ENCODE assay signal across 7 cellular contexts in the genomic region with DNA sequence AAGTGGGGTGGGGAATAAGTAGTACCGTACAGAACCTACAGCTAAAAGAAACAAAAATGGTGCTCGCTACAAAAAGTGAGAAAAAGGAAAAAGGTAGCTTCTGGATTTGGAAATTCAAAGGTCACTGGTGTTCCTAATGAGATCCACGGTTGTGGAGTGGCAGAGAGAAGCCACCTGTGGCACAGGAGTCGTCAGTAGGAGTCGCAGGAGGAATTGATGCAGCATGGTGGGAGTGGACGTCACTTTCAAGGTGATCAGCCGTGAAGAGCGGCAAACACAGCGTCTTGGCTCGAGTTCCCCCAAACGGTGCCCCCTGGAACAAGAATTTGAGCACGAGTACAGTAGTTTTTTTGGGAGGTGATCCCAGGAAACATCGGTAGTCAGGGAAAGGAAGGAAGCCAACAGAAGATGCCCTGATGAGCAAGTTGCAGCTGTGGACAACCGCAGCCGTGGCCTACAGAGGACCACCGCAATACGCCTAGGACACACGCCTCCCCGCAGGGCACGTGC. TPM values are rescaled to one million over a fixed set of nuclear protein-coding genes. Genes with fewer than 3 reads are reported as not detected.
DNase-seq lines count a peak whose midpoint lies in the region; ATAC-seq, FAIRE-seq and TF ChIP-seq lines count a peak whose summit lies in the region.

No MANE protein-coding gene starts in this region.

- peak overlapping the region; percentile 99 for H2AFZ ChIP-seq in GM23338
- no peak overlapping the region for H2AFZ ChIP-seq in neural cell (ENCODE audit: low read depth, low read length)

- no peak for FAIRE-seq in D721Med (lab: Jason Lieb, UNC)

- peak overlapping the region; percentile 90 for H3K4me3 Mint-ChIP-seq in GM23338

- peaks cover 23% of the 10 kb centered on the region for H3K27me3 Mint-ChIP-seq in GM23338 (ENCODE audit: insufficient read depth, low read depth, poor library complexity)

- no peak overlapping the region for H3K27ac ChIP-seq in GM23338 (ENCODE audit: low read depth)
- H3K27ac ChIP-seq in SJCRH30 = no peak overlapping the region
- H3K27ac ChIP-seq in neural cell (ENCODE audit: low read length) = peak overlapping the region; percentile 76

- peak overlapping the region; percentile 91 for H3K4me3 ChIP-seq in GM23338
- peak overlapping the region; percentile 96 for H3K4me3 ChIP-seq in SJCRH30
- peak overlapping the region; percentile 83 for H3K4me3 ChIP-seq in choroid plexus epithelial cell (ENCODE audit: low read depth, low read length)
- H3K4me3 ChIP-seq in neural cell (ENCODE audit: low read length) = peak overlapping the region; percentile 94

- no peaks in the 10 kb centered on the region for H3K9me3 Mint-ChIP-seq in GM23338

- peaks cover 14% of the 10 kb centered on the region for H3K4me1 Mint-ChIP-seq in GM23338

- H3K36me3 Mint-ChIP-seq in GM23338 (ENCODE audit: low read depth) = peaks cover 9% of the 10 kb centered on the region

- TF ChIP-seq RAD21 in neural cell (conservative IDR thresholded peaks at IDR 0.05) = no peak

- H3K79me2 ChIP-seq in GM23338 (replicated peaks; ENCODE audit: insufficient read depth) = peaks cover 24% of the 10 kb centered on the region
- peaks cover 27% of the 10 kb centered on the region for H3K79me2 ChIP-seq in neural cell (replicated peaks; ENCODE audit: insufficient read depth, low read length)

- H3K9me2 ChIP-seq in GM23338 (ENCODE audit: insufficient read depth) = no peaks in the 10 kb centered on the region
- no peaks in the 10 kb centered on the region for H3K9me2 ChIP-seq in neural cell (ENCODE audit: insufficient read depth, low read length)

- ATAC-seq in GM23338 (peak; percentile 2; the same call in 2 of the 3 replicates), GM21390 (IDR thresholded peaks at IDR 0.05; ENCODE audit: unreplicated experiment) (no peak)

- H3K9me3 ChIP-seq in SJCRH30 (replicated peaks) (no peaks in the 10 kb centered on the region), neural cell (ENCODE audit: low read length) (no peaks in the 10 kb centered on the region)

- H4K20me1 ChIP-seq in GM23338 (replicated peaks; ENCODE audit: insufficient read depth) = peaks cover 8% of the 10 kb centered on the region; the same call in 1 of the 2 replicates
- H4K20me1 ChIP-seq in neural cell (ENCODE audit: insufficient read depth) = no peaks in the 10 kb centered on the region

- no peak for TF ChIP-seq EP300 in neural cell (conservative IDR thresholded peaks at IDR 0.05; ENCODE audit: poor library complexity, severe bottlenecking)

- H3K36me3 ChIP-seq in GM23338 (ENCODE audit: insufficient read depth) (no peaks in the 10 kb centered on the region), SJCRH30 (peaks cover 3% of the 10 kb centered on the region; the same call in 1 of the 2 replicates), neural cell (ENCODE audit: insufficient read depth, low read length) (peaks cover 3% of the 10 kb centered on the region)

- H3F3A ChIP-seq in GM23338 (replicated peaks; ENCODE audit: low read depth) (peaks cover 8% of the 10 kb centered on the region), neural cell (ENCODE audit: insufficient read depth, low read length, poor library complexity, severe bottlenecking) (peaks cover 4% of the 10 kb centered on the region)

- H3K4me1 ChIP-seq in GM23338 (ENCODE audit: insufficient read depth) (peaks cover 6% of the 10 kb centered on the region), SJCRH30 (0 out of 2 replicates have a peak, but pooled peaks cover 4% of the 10 kb centered on the region)

- TF ChIP-seq CTCF in GM23338 (conservative IDR thresholded peaks at IDR 0.05; ENCODE audit: low read depth in 2 of 2) (peak in 1 of 2 experiments; percentile 20; a peak in 1 of 4 replicates), choroid plexus epithelial cell (conservative IDR thresholded peaks at IDR 0.05; ENCODE audit: low read depth, low read length) (peak; percentile 19), neural cell (IDR thresholded peaks at IDR 0.05; ENCODE audit: poor library complexity, severe bottlenecking) (no peak), D721Med (IDR thresholded peaks at IDR 0.05; ENCODE audit: insufficient read depth, missing control alignments) (no peak)

- H3K4me2 ChIP-seq in GM23338 (peak overlapping the region; percentile 98), neural cell (ENCODE audit: low read length) (peak overlapping the region; percentile 94)

- H3K27ac Mint-ChIP-seq in GM23338 = no peak overlapping the region

- peak overlapping the region; percentile 73 for H3K9ac ChIP-seq in neural cell (ENCODE audit: low read length)

- DNase-seq in GM23338 (ENCODE audit: low spot score) (peak; percentile 36), SJCRH30 (no peak), choroid plexus epithelial cell (ENCODE audit: low read depth) (no peak), NCI-H1694 treated with DMSO at 0.1 percent for 48 hours (lab: John Stamatoyannopoulos, UW) (no peak), D721Med (ENCODE audit: insufficient read length, low spot score) (no peak)

- peaks cover 26% of the 10 kb centered on the region for H3K27me3 ChIP-seq in GM23338 (ENCODE audit: insufficient read depth)
- H3K27me3 ChIP-seq in SJCRH30 = no peaks in the 10 kb centered on the region
- H3K27me3 ChIP-seq in neural cell (ENCODE audit: insufficient read depth, low read depth, low read length) = no peaks in the 10 kb centered on the region

TF ChIP-seq in GM23338, 12 proteins besides CTCF, POLR2A, EP300 and RAD21 (continues in another document):
- TF ChIP-seq CREB1 (CRISPR knock-in tag; IDR thresholded peaks at IDR 0.05; ENCODE audit: low read depth) = no peak
- no peak for TF ChIP-seq ZNF114 (CRISPR knock-in tag; IDR thresholded peaks at IDR 0.05)

TF ChIP-seq in neural cell, 6 proteins besides CTCF, POLR2A, EP300 and RAD21:
- TF ChIP-seq POLR2AphosphoS5 (IDR thresholded peaks at IDR 0.05) (no peak), TAF1 (IDR thresholded peaks at IDR 0.05; ENCODE audit: low read depth) (no peak), SMC3 (conservative IDR thresholded peaks at IDR 0.05; ENCODE audit: poor library complexity) (no peak)
- TF ChIP-seq, protein P1, sequence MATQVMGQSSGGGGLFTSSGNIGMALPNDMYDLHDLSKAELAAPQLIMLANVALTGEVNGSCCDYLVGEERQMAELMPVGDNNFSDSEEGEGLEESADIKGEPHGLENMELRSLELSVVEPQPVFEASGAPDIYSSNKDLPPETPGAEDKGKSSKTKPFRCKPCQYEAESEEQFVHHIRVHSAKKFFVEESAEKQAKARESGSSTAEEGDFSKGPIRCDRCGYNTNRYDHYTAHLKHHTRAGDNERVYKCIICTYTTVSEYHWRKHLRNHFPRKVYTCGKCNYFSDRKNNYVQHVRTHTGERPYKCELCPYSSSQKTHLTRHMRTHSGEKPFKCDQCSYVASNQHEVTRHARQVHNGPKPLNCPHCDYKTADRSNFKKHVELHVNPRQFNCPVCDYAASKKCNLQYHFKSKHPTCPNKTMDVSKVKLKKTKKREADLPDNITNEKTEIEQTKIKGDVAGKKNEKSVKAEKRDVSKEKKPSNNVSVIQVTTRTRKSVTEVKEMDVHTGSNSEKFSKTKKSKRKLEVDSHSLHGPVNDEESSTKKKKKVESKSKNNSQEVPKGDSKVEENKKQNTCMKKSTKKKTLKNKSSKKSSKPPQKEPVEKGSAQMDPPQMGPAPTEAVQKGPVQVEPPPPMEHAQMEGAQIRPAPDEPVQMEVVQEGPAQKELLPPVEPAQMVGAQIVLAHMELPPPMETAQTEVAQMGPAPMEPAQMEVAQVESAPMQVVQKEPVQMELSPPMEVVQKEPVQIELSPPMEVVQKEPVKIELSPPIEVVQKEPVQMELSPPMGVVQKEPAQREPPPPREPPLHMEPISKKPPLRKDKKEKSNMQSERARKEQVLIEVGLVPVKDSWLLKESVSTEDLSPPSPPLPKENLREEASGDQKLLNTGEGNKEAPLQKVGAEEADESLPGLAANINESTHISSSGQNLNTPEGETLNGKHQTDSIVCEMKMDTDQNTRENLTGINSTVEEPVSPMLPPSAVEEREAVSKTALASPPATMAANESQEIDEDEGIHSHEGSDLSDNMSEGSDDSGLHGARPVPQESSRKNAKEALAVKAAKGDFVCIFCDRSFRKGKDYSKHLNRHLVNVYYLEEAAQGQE (IDR thresholded peaks at IDR 0.05; ENCODE audit: borderline replicate concordance) = no peak

RNA-seq across cellular contexts. Expression of a gene that starts 1.4 kb away (rescaled TPM):
- 34.6 and 43.9 TPM in 2 replicates for total RNA-seq in GM23338 (2014; rRNA removed; shearing (Covaris generic))
- 10.1 and 10.4 TPM in 2 replicates for polyA plus RNA-seq in GM23338 (2016; fragmentation: Nextera tagmentation; extraction: Ambion mirVana)
- 78.4 and 81.6 TPM in 2 replicates for total RNA-seq in SJCRH30 (2014; rRNA removed; shearing (Covaris generic))
- 48.2 and 53.8 TPM in 2 replicates for polyA plus RNA-seq in neural cell
- polyA minus RNA-seq in neural cell = 69.1 and 82.9 TPM in 2 replicates

RNA-seq across cellular contexts. Expression of a gene that starts 47.1 kb away (rescaled TPM):
- total RNA-seq in GM23338 (2014; rRNA removed; shearing (Covaris generic)) = 4.9 and 8.6 TPM in 2 replicates
- polyA plus RNA-seq in GM23338 (2016; fragmentation: Nextera tagmentation; extraction: Ambion mirVana) = 0.54 and 1.1 TPM in 2 replicates
- total RNA-seq in SJCRH30 (2014; rRNA removed; shearing (Covaris generic)) = 2.9 and 5.5 TPM in 2 replicates
- 6.8 and 12.0 TPM in 2 replicates for polyA plus RNA-seq in neural cell
- 36.5 and 37.3 TPM in 2 replicates for polyA minus RNA-seq in neural cell
